In the genomic region with DNA sequence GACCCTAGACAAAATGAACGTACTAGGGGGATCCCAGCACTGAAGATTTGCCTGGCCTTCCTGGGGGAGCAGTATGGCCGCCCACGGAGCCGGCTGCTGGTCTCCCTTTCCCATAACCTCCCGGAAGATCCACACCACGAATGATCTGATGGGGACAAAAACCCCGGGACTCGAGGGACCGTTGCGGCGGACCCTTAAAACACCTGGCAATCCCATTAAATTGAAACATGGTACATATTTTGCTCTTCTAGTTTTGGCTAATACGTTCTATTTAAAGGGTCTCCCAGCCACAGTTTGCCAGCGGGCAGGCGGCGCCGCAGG, we compare ENCODE assay signal across 8 cellular contexts. TPM values are rescaled to one million over a fixed set of nuclear protein-coding genes. Genes with fewer than 3 reads are reported as not detected.
A peak's percentile ranks its signal among the peaks of the same experiment; 100 is the strongest.
DNase-seq lines count a peak whose midpoint lies in the region; ATAC-seq and TF ChIP-seq lines count a peak whose summit lies in the region.

No MANE protein-coding gene starts in this region.

- no peaks in the 10 kb centered on the region for H4K20me1 ChIP-seq in Karpas-422 (ENCODE audit: insufficient read depth, low read depth, low read length)

- peak overlapping the region; percentile 78 for H3K9ac ChIP-seq in Karpas-422 (ENCODE audit: low read length)

- H3K79me2 ChIP-seq in Karpas-422 (ENCODE audit: low read length): no peaks in the 10 kb centered on the region

- DNase-seq in CD8-positive, alpha-beta T cell: no peak
- DNase-seq in Karpas-422 (no peak), KG1 (lab: John Stamatoyannopoulos, UW) (no peak), NCI-H748 (lab: John Stamatoyannopoulos, UW; ENCODE audit: unreplicated experiment) (no peak), CD1c-positive myeloid dendritic cell (ENCODE audit: extremely low spot score) (no peak), islet precursor cell (no peak)
- no peak for DNase-seq in effector memory CD4-positive, alpha-beta T cell

- TF ChIP-seq CTCF in CD8-positive, alpha-beta T cell (IDR thresholded peaks at IDR 0.05): no peak
- TF ChIP-seq CTCF in neutrophil (IDR thresholded peaks at IDR 0.05): no peak

- H3K27me3 ChIP-seq in CD8-positive, alpha-beta T cell (ENCODE audit: insufficient read depth, low read length): no peaks in the 10 kb centered on the region
- H3K27me3 ChIP-seq in Karpas-422 (ENCODE audit: low read length) (no peaks in the 10 kb centered on the region), neutrophil (no peaks in the 10 kb centered on the region)
- no peaks in the 10 kb centered on the region for H3K27me3 ChIP-seq in effector memory CD4-positive, alpha-beta T cell (replicated peaks; ENCODE audit: control insufficient read depth, insufficient read depth, low read length, poor library complexity, severe bottlenecking)

- intact Hi-C loops in CD8-positive, alpha-beta T cell (cut with DNase I, micrococcal nuclease): loop anchor here (1.0 to 10.0 kb wide), 7 partner anchors 16 to 188 kb away; a partner anchor contains a TSS

- H3K4me1 ChIP-seq in CD8-positive, alpha-beta T cell (ENCODE audit: insufficient read depth, low read length): peaks cover 48% of the 10 kb centered on the region
- peaks cover 32% of the 10 kb centered on the region for H3K4me1 ChIP-seq in Karpas-422 (ENCODE audit: low read length)
- peaks cover 25% of the 10 kb centered on the region for H3K4me1 ChIP-seq in effector memory CD4-positive, alpha-beta T cell (ENCODE audit: control insufficient read depth, insufficient read depth, low read length, poor library complexity, severe bottlenecking)
- peaks cover 6 to 14% of the 10 kb centered on the region in 2 experiments for H3K4me1 ChIP-seq in neutrophil (ENCODE audit: control insufficient read depth in 1 of 2, insufficient read depth in 1 of 2, low read depth in 1 of 2, low read length in 1 of 2)

- peak overlapping the region; percentile 95 for H3K4me3 Mint-ChIP-seq in CD8-positive, alpha-beta T cell

- peak overlapping the region; percentile 72 for H3K4me2 ChIP-seq in Karpas-422 (ENCODE audit: low read depth, low read length, poor library complexity, severe bottlenecking)

- H3K27ac ChIP-seq in CD8-positive, alpha-beta T cell (ENCODE audit: low read depth, low read length): peak overlapping the region; percentile 61
- H3K27ac ChIP-seq in Karpas-422 (ENCODE audit: low read length) (no peak overlapping the region), neutrophil (peak overlapping the region; percentile 82)
- H3K27ac ChIP-seq in effector memory CD4-positive, alpha-beta T cell (ENCODE audit: insufficient read depth, low read length, poor library complexity, severe bottlenecking): peak overlapping the region; percentile 71

- no peaks in the 10 kb centered on the region for H3K9me2 ChIP-seq in Karpas-422 (replicated peaks; ENCODE audit: insufficient read depth, low read length)

- H3K9me3 Mint-ChIP-seq in CD8-positive, alpha-beta T cell: no peaks in the 10 kb centered on the region

- H3K27ac Mint-ChIP-seq in CD8-positive, alpha-beta T cell: peak overlapping the region; percentile 88

- POLR2A ChIA-PET in CD8-positive, alpha-beta T cell (lab: Charles Lee): interaction anchor here (0.7 to 2.2 kb wide), 8 partner anchors 13 to 46 kb away, joined by 3 to 10 read pairs (median 6); a partner anchor contains a TSS

- peaks cover 5% of the 10 kb centered on the region for H3K36me3 Mint-ChIP-seq in CD8-positive, alpha-beta T cell

- CTCF ChIA-PET in CD8-positive, alpha-beta T cell (lab: Charles Lee): interaction anchor here (1.0 to 1.6 kb wide), 4 partner anchors 15 to 45 kb away, joined by 4 to 5 read pairs (median 4); a partner anchor contains a TSS

- peaks cover 65% of the 10 kb centered on the region for H3K4me1 Mint-ChIP-seq in CD8-positive, alpha-beta T cell (ENCODE audit: low read depth)

- no peaks in the 10 kb centered on the region for H3K9me3 ChIP-seq in CD8-positive, alpha-beta T cell (ENCODE audit: low read length)
- H3K9me3 ChIP-seq in Karpas-422 (ENCODE audit: low read length) (no peaks in the 10 kb centered on the region), neutrophil (no peaks in the 10 kb centered on the region)
- no peaks in the 10 kb centered on the region for H3K9me3 ChIP-seq in effector memory CD4-positive, alpha-beta T cell (ENCODE audit: control insufficient read depth, low read length)

- peak overlapping the region; percentile 40 for H2AFZ ChIP-seq in Karpas-422 (ENCODE audit: low read length)

- no peaks in the 10 kb centered on the region for H3K36me3 ChIP-seq in CD8-positive, alpha-beta T cell (ENCODE audit: insufficient read depth, low read length)
- H3K36me3 ChIP-seq in Karpas-422 (ENCODE audit: insufficient read depth, low read length) (no peaks in the 10 kb centered on the region), neutrophil (no peaks in the 10 kb centered on the region)
- H3K36me3 ChIP-seq in effector memory CD4-positive, alpha-beta T cell (ENCODE audit: control insufficient read depth, insufficient read depth, low read length): no peaks in the 10 kb centered on the region

- ATAC-seq in CD8-positive, alpha-beta T cell: no peak

- no peaks in the 10 kb centered on the region for H3K27me3 Mint-ChIP-seq in CD8-positive, alpha-beta T cell (ENCODE audit: low read depth)

- H3K4me3 ChIP-seq in CD8-positive, alpha-beta T cell (ENCODE audit: low read depth, low read length): peak overlapping the region; percentile 70
- H3K4me3 ChIP-seq in Karpas-422 (ENCODE audit: low read length) (peak overlapping the region; percentile 71), neutrophil (ENCODE audit: low read depth in 1 of 2, low read length in 1 of 2) (peak overlapping the region; percentile 78 to 80)
- H3K4me3 ChIP-seq in effector memory CD4-positive, alpha-beta T cell (ENCODE audit: insufficient read depth, low read depth, low read length, poor library complexity, severe bottlenecking): peak overlapping the region; percentile 78

RNA-seq across cellular contexts. Expression of a gene that starts 45.2 kb away (rescaled TPM):
- 10 to 100 TPM; 20.9 to 28.6 TPM for total RNA-seq in CD8-positive, alpha-beta T cell
- 29.1 and 31.5 TPM in 2 replicates for total RNA-seq in Karpas-422 (2014; rRNA removed; shearing (Covaris generic); ENCODE audit: low replicate concordance)

RNA-seq across cellular contexts. Expression of a gene that starts 51.2 kb away (rescaled TPM):
- 10 to 100 TPM; 53.8 to 62.8 TPM for total RNA-seq in CD8-positive, alpha-beta T cell
- 34.2 and 35.2 TPM in 2 replicates for total RNA-seq in Karpas-422 (2014; rRNA removed; shearing (Covaris generic); ENCODE audit: low replicate concordance)
